15 cellular contexts compared by ENCODE assay signal in the genomic region with DNA sequence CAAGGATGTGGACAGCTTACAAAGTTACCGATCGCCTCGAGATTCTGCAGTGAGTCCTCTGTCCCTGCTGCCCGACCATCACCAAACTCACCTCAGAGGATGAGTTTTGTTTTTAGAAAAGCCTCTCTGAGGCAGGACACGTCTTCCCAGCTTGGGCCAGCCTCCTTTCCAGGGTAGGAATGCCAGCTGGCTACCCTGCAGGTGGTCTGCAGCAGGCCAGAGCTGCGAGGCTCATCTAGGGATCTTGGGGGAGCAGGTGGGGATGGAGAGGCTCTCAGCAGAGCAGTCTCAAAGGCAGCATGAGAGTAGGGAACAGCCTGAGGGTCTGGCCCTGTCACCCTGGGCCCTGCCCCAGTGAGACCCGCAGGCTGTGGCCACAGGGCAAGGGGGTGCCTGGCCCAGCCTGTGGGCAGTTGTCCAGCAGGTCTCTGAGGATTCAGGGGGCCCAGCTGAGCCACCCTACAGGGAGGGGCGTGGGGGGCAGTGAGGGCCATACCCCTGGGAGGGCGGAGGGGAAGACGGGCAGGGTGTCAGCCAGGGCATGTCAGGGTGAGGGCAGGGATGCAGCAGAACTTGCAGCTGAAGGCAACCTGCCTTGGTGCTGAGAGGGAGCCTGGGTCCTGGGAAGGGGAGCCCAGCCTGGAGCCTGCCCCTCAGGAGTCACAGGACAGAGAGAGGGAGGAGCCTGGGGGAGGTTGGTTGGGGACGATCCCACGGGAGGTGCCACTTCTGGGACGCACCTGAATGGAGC. TPM values are rescaled to one million over a fixed set of nuclear protein-coding genes. Genes with fewer than 3 reads are reported as not detected.
DNase-seq lines count a peak whose midpoint lies in the region; ATAC-seq and TF ChIP-seq lines count a peak whose summit lies in the region.
"Had no signal": no experiment of that assay in that cellular context is flagged by ENCODE, and none has a peak within 500 bp of the region (broad histone marks: within the 10 kb centered on the region; RNA-seq: fewer than 3 reads in every experiment).

No MANE protein-coding gene starts in this region.

- H3K9me3 Mint-ChIP-seq in activated naive CD8-positive, alpha-beta T cell treated with anti-CD3 and anti-CD28 coated beads, Interleukin-2, amount 10 ng/mL, durations not matched to agents 7 days and 5 days: no peaks in the 10 kb centered on the region
- no peaks in the 10 kb centered on the region for H3K9me3 Mint-ChIP-seq in activated naive CD8-positive, alpha-beta T cell treated with anti-CD3 and anti-CD28 coated beads, Interleukin-2, amount 50 U/mL, for 24 hours
- peaks cover 61 to 96% of the 10 kb centered on the region in 2 experiments for H3K9me3 Mint-ChIP-seq in H9
- H3K9me3 Mint-ChIP-seq in endodermal cell: peaks cover 93% of the 10 kb centered on the region

- H2BK20ac ChIP-seq in H9 (ENCODE audit: low read depth, low read length, poor library complexity, severe bottlenecking): no peak overlapping the region

- H3K9me3 ChIP-seq in H9 (ENCODE audit: control insufficient read depth, low read depth, low read length): peaks cover 91% of the 10 kb centered on the region
- H3K9me3 ChIP-seq in endodermal cell (ENCODE audit: control insufficient read depth, low read length): no peaks in the 10 kb centered on the region

- no peak overlapping the region for H3K27ac Mint-ChIP-seq in activated naive CD8-positive, alpha-beta T cell treated with anti-CD3 and anti-CD28 coated beads, Interleukin-2, amount 10 ng/mL, durations not matched to agents 7 days and 5 days
- H3K27ac Mint-ChIP-seq in activated naive CD8-positive, alpha-beta T cell treated with anti-CD3 and anti-CD28 coated beads, Interleukin-2, amount 50 U/mL, for 24 hours: no peak overlapping the region
- H3K27ac Mint-ChIP-seq in H9 (no peak overlapping the region), endodermal cell (no peak overlapping the region)

- no peak overlapping the region for H3K14ac ChIP-seq in H9 (ENCODE audit: insufficient read depth, low read length)

- no peaks in the 10 kb centered on the region for H3K4me1 ChIP-seq in H9 (ENCODE audit: insufficient read depth, low read length)
- no peaks in the 10 kb centered on the region for H3K4me1 ChIP-seq in endodermal cell (ENCODE audit: control insufficient read depth, insufficient read depth, low read length)

- H4K5ac ChIP-seq in H9 (ENCODE audit: insufficient read length, low read depth, low read length): no peak overlapping the region

- peak; percentile 24 for DNase-seq in activated naive CD8-positive, alpha-beta T cell treated with anti-CD3 and anti-CD28 coated beads, Interleukin-2, amount 10 ng/mL, durations not matched to agents 7 days and 5 days
- DNase-seq in activated naive CD8-positive, alpha-beta T cell treated with anti-CD3 and anti-CD28 coated beads, Interleukin-2, amount 50 U/mL, for 24 hours: no peak
- peak; percentile 24 for DNase-seq in H9
- DNase-seq in endodermal cell: peak; percentile 43
- peak; percentile 40 for DNase-seq in sciatic nerve (ENCODE audit: low spot score)
- DNase-seq in globus pallidus (ENCODE audit: low spot score): no peak
- DNase-seq in NCI-H128 (lab: John Stamatoyannopoulos, UW; ENCODE audit: unreplicated experiment): no peak
- no peak for DNase-seq in pons (ENCODE audit: low spot score)
- DNase-seq: DMS79 treated with DMSO at 0.1 percent for 48 hours, MV-4-11, NCI-H1417 treated with DMSO at 0.1 percent for 48 hours, NCI-H187 treated with DMSO at 0.1 percent for 48 hours, NCI-H226, NCI-H524 had no signal

- TF ChIP-seq CTCF in H9 (conservative IDR thresholded peaks at IDR 0.05) (no peak), endodermal cell (conservative IDR thresholded peaks at IDR 0.05) (no peak)

- no peak overlapping the region for H3T11ph ChIP-seq in H9 (ENCODE audit: low read length)

- POLR2A ChIA-PET in activated naive CD8-positive, alpha-beta T cell treated with anti-CD3 and anti-CD28 coated beads, Interleukin-2, amount 10 ng/mL, durations not matched to agents 7 days and 5 days (lab: Charles Lee): no interaction called here

- no peaks in the 10 kb centered on the region for H3K79me2 ChIP-seq in H9 (ENCODE audit: insufficient read depth, low read length)

- H3K27ac ChIP-seq in H9 (ENCODE audit: insufficient read length, low read depth, low read length) (no peak overlapping the region), endodermal cell (ENCODE audit: low read depth, low read length) (no peak overlapping the region)
- H3K27ac ChIP-seq: KMS-11 had no signal

- H3K27me3 ChIP-seq in H9 (ENCODE audit: insufficient read depth, low read length): no peaks in the 10 kb centered on the region
- H3K27me3 ChIP-seq in endodermal cell (ENCODE audit: control insufficient read depth, insufficient read depth, low read length, poor library complexity, severe bottlenecking): no peaks in the 10 kb centered on the region

- no peak overlapping the region for H2BK5ac ChIP-seq in H9 (ENCODE audit: insufficient read length, low read length)

- H3K27me3 Mint-ChIP-seq in activated naive CD8-positive, alpha-beta T cell treated with anti-CD3 and anti-CD28 coated beads, Interleukin-2, amount 10 ng/mL, durations not matched to agents 7 days and 5 days: no peaks in the 10 kb centered on the region
- H3K27me3 Mint-ChIP-seq in activated naive CD8-positive, alpha-beta T cell treated with anti-CD3 and anti-CD28 coated beads, Interleukin-2, amount 50 U/mL, for 24 hours: no peaks in the 10 kb centered on the region
- H3K27me3 Mint-ChIP-seq in H9 (ENCODE audit: low read depth): no peaks in the 10 kb centered on the region; the same call in 1 of the 2 replicates
- H3K27me3 Mint-ChIP-seq in endodermal cell (ENCODE audit: insufficient read depth): no peaks in the 10 kb centered on the region

- no peaks in the 10 kb centered on the region for H3K4me1 Mint-ChIP-seq in activated naive CD8-positive, alpha-beta T cell treated with anti-CD3 and anti-CD28 coated beads, Interleukin-2, amount 10 ng/mL, durations not matched to agents 7 days and 5 days
- H3K4me1 Mint-ChIP-seq in activated naive CD8-positive, alpha-beta T cell treated with anti-CD3 and anti-CD28 coated beads, Interleukin-2, amount 50 U/mL, for 24 hours: no peaks in the 10 kb centered on the region
- H3K4me1 Mint-ChIP-seq in H9 (no peaks in the 10 kb centered on the region), endodermal cell (no peaks in the 10 kb centered on the region)

- no peak overlapping the region for H3K56ac ChIP-seq in H9 (ENCODE audit: insufficient read length, low read depth, low read length)

- no peak overlapping the region for H3K4me2 ChIP-seq in H9 (ENCODE audit: insufficient read depth, insufficient read length, low read length)
- H3K4me2 ChIP-seq: KMS-11 had no signal

- H2AFZ ChIP-seq in H9 (ENCODE audit: low read length): no peak overlapping the region

- ATAC-seq in activated naive CD8-positive, alpha-beta T cell treated with anti-CD3 and anti-CD28 coated beads, Interleukin-2, amount 10 ng/mL, durations not matched to agents 7 days and 5 days (ENCODE audit: low read depth): no peak
- ATAC-seq in activated naive CD8-positive, alpha-beta T cell treated with anti-CD3 and anti-CD28 coated beads, Interleukin-2, amount 50 U/mL, for 24 hours: no peak
- ATAC-seq in sciatic nerve: no peak

- H3K18ac ChIP-seq in H9 (ENCODE audit: insufficient read length, low read depth, low read length): no peak overlapping the region

- no CpG with 5 or more reads among the region's 13 CpGs for WGBS in H9 (ENCODE audit: extremely low coverage, insufficient read length, low lambda C conversion rate)
- 69 to 75% methylated on average over 5 to 13 of the region's 13 CpGs for WGBS in endodermal cell (ENCODE audit: insufficient coverage in 1 of 2, insufficient read length in 1 of 2), 2 experiments

- no peak overlapping the region for H2BK15ac ChIP-seq in H9 (ENCODE audit: low read depth, low read length)

- H3K36me3 ChIP-seq in endodermal cell (ENCODE audit: control insufficient read depth, insufficient read depth, low read length): no peaks in the 10 kb centered on the region

- no peaks in the 10 kb centered on the region for H3K36me3 Mint-ChIP-seq in activated naive CD8-positive, alpha-beta T cell treated with anti-CD3 and anti-CD28 coated beads, Interleukin-2, amount 10 ng/mL, durations not matched to agents 7 days and 5 days
- H3K36me3 Mint-ChIP-seq in activated naive CD8-positive, alpha-beta T cell treated with anti-CD3 and anti-CD28 coated beads, Interleukin-2, amount 50 U/mL, for 24 hours (ENCODE audit: low read depth): no peaks in the 10 kb centered on the region
- H3K36me3 Mint-ChIP-seq in H9 (ENCODE audit: insufficient read depth in 1 of 3, low read depth in 3 of 3): peaks cover 0 to 17% (median 5%) of the 10 kb centered on the region in 3 experiments; a peak in 5 of 7 replicates
- H3K36me3 Mint-ChIP-seq in endodermal cell (ENCODE audit: low read depth): no peaks in the 10 kb centered on the region

- H3K23me2 ChIP-seq in H9 (ENCODE audit: insufficient read length, low read depth, low read length, poor library complexity, severe bottlenecking): no peaks in the 10 kb centered on the region

- no peak overlapping the region for H3K4me3 Mint-ChIP-seq in activated naive CD8-positive, alpha-beta T cell treated with anti-CD3 and anti-CD28 coated beads, Interleukin-2, amount 10 ng/mL, durations not matched to agents 7 days and 5 days
- no peak overlapping the region for H3K4me3 Mint-ChIP-seq in activated naive CD8-positive, alpha-beta T cell treated with anti-CD3 and anti-CD28 coated beads, Interleukin-2, amount 50 U/mL, for 24 hours
- H3K4me3 Mint-ChIP-seq in H9: no peak overlapping the region
- no peak overlapping the region for H3K4me3 Mint-ChIP-seq in endodermal cell

- no peaks in the 10 kb centered on the region for H3K79me1 ChIP-seq in H9 (ENCODE audit: insufficient read depth, low read depth, low read length, poor library complexity, severe bottlenecking)

- H4K8ac ChIP-seq in H9 (replicated peaks; ENCODE audit: insufficient read length, low read depth, low read length): no peak overlapping the region

- no peak overlapping the region for H3K9ac ChIP-seq in H9 (ENCODE audit: extremely low read depth, insufficient read length, low read length)
- H3K9ac ChIP-seq in endodermal cell (ENCODE audit: extremely low read depth, low read length, poor library complexity, severe bottlenecking): no peak overlapping the region
- H3K9ac ChIP-seq: KMS-11 had no signal

- H2BK120ac ChIP-seq in H9 (ENCODE audit: low read depth, low read length, poor library complexity, severe bottlenecking): no peak overlapping the region

- no peak overlapping the region for H3K4ac ChIP-seq in H9 (ENCODE audit: low read depth, low read length)

- intact Hi-C loops in sciatic nerve (cut with DNase I): no loop called here

- H2AK5ac ChIP-seq in H9 (ENCODE audit: insufficient read length, low read length): no peak overlapping the region

- no peak overlapping the region for H4K91ac ChIP-seq in H9 (ENCODE audit: insufficient read length, low read depth, low read length)

- H2BK12ac ChIP-seq in H9 (ENCODE audit: insufficient read length, low read depth, low read length): no peak overlapping the region

- no peak overlapping the region for H3K23ac ChIP-seq in H9 (ENCODE audit: insufficient read length, low read depth, low read length)

- no peaks in the 10 kb centered on the region for H4K20me1 ChIP-seq in H9 (ENCODE audit: control insufficient read depth, insufficient read depth, insufficient read length)

- H3K4me3 ChIP-seq in endodermal cell (ENCODE audit: low read length): no peak overlapping the region

RNA-seq across cellular contexts. Expression of gene TPM4, which starts 57.3 kb away (rescaled TPM):
- total RNA-seq in activated naive CD8-positive, alpha-beta T cell treated with anti-CD3 and anti-CD28 coated beads, Interleukin-2, amount 10 ng/mL, durations not matched to agents 7 days and 5 days: 100 to 1,000 TPM; 278 to 282 TPM
- 431 TPM in 2 replicates for total RNA-seq in H9 (2021)
- total RNA-seq in endodermal cell: 100 to 1,000 TPM; 387 to 437 TPM
- 485 TPM for polyA plus RNA-seq in endodermal cell (2013, experiment 1 of 2)
- 534 TPM for polyA plus RNA-seq in endodermal cell (2013, experiment 2 of 2)
- 543 TPM for total RNA-seq in sciatic nerve

Comparison
In these comparisons a context has a peak if more than half of its experiments do, and no peak if none do; other contexts are left out.
1. DNase-seq: peak in activated naive CD8-positive, alpha-beta T cell treated with anti-CD3 and anti-CD28 coated beads, Interleukin-2, amount 10 ng/mL, durations not matched to agents 7 days and 5 days (single experiment), H9 (single experiment), endodermal cell (single experiment) and sciatic nerve (single experiment); none in activated naive CD8-positive, alpha-beta T cell treated with anti-CD3 and anti-CD28 coated beads, Interleukin-2, amount 50 U/mL, for 24 hours (single experiment), globus pallidus (single experiment), NCI-H128 (single experiment) and pons (single experiment).